8 cellular contexts compared by ENCODE assay signal in the genomic region with DNA sequence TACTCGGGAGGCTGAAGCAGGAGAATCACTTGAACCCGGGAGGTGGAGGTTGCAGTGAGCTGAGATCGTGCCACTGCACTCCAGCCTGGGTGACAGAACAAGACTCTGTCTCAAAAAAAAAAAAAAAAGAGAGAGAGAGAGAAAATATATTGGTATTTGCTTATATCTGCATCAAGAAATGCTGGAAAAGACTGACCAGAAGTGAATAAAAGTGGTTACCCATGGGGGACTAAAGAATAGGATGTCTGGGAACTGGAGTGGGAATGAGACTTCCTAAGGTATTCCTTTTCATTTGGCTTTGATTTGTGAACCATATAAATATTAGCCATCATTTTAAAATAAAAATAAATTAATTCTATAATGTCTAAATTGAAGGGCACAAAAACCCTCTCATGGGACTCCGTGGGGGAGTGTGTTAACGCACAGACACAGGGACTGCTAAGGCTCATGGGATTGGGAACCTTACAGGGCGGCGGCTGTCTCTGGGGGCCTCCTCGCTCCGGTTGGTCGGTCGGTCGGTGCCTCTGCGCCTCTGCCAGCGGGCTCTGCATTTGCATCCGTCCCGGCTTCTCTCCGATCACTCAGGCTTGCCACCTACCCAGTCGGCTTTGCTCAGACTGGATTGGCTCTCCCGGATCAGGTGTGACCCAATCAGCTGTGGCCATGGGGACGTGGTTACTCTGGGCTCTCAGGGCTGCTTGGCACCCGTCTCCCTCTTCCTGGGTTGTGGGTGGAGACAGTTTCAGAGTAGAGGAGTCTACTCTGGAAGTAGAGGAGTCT. TPM values are rescaled to one million over a fixed set of nuclear protein-coding genes. Genes with fewer than 3 reads are reported as not detected.
DNase-seq lines count a peak whose midpoint lies in the region; ATAC-seq, FAIRE-seq and TF ChIP-seq lines count a peak whose summit lies in the region.

No MANE protein-coding gene starts in this region.

- no peak for TF ChIP-seq CTCF in D721Med (IDR thresholded peaks at IDR 0.05; ENCODE audit: insufficient read depth, missing control alignments)

- peaks cover 24% of the 10 kb centered on the region for H3K4me1 Mint-ChIP-seq in activated T-cell treated with anti-CD3 and anti-CD28 coated beads, Interleukin-2, amount 50 U/mL, for 4 hours (ENCODE audit: low read depth)
- peaks cover 9 to 50% (median 20%) of the 10 kb centered on the region in 4 donors for H3K4me1 Mint-ChIP-seq in naive thymus-derived CD8-positive, alpha-beta T cell

- FAIRE-seq in D721Med (lab: Jason Lieb, UNC) = no peak

- peak overlapping the region in 7 of 10 donors; percentile 44 to 76 (median 50) for H3K27ac Mint-ChIP-seq in naive thymus-derived CD8-positive, alpha-beta T cell

- DNase-seq in NCI-H748 treated with DMSO at 0.1 percent for 48 hours (lab: John Stamatoyannopoulos, UW) (peak; percentile 65), fibroblast of gingiva (ENCODE audit: low read depth) (peak; percentile 18), D721Med (ENCODE audit: insufficient read length, low spot score) (no peak)
- peak; percentile 34 for DNase-seq in activated T-cell treated with anti-CD3 and anti-CD28 coated beads, Interleukin-2, amount 50 U/mL, for 4 hours
- DNase-seq in naive thymus-derived CD8-positive, alpha-beta T cell = peak; percentile 26 to 72 (median 50)
- peak; percentile 21 to 57 (median 48) for DNase-seq in stimulated activated naive CD4-positive, alpha-beta T cell (lab: John Stamatoyannopoulos, UW)

- TF ChIP-seq POLR2A in GM18526 (IDR thresholded peaks at IDR 0.05; ENCODE audit: extremely low read depth, insufficient read length) = peak; percentile 23

- H3K27me3 Mint-ChIP-seq in activated T-cell treated with anti-CD3 and anti-CD28 coated beads, Interleukin-2, amount 50 U/mL, for 4 hours (ENCODE audit: low read depth) = no peaks in the 10 kb centered on the region
- peaks cover 0 to 2% (median 0%) of the 10 kb centered on the region in 5 donors for H3K27me3 Mint-ChIP-seq in naive thymus-derived CD8-positive, alpha-beta T cell

- POLR2A ChIA-PET in naive thymus-derived CD8-positive, alpha-beta T cell (lab: Charles Lee) = no interaction called here

- H3K9me3 Mint-ChIP-seq in activated T-cell treated with anti-CD3 and anti-CD28 coated beads, Interleukin-2, amount 50 U/mL, for 4 hours = no peaks in the 10 kb centered on the region
- H3K9me3 Mint-ChIP-seq in naive thymus-derived CD8-positive, alpha-beta T cell = no peaks in the 10 kb centered on the region

- H3K4me3 Mint-ChIP-seq in activated T-cell treated with anti-CD3 and anti-CD28 coated beads, Interleukin-2, amount 50 U/mL, for 4 hours = peak overlapping the region; percentile 60
- peak overlapping the region; percentile 63 to 84 (median 78) for H3K4me3 Mint-ChIP-seq in naive thymus-derived CD8-positive, alpha-beta T cell

- peak; percentile 74 for ATAC-seq in HG03159 (IDR thresholded peaks at IDR 0.05; ENCODE audit: unreplicated experiment)
- ATAC-seq in activated T-cell treated with anti-CD3 and anti-CD28 coated beads, Interleukin-2, amount 50 U/mL, for 4 hours = peak; percentile 88 to 89
- ATAC-seq in naive thymus-derived CD8-positive, alpha-beta T cell = peak; percentile 98 to 99

- no peaks in the 10 kb centered on the region for H3K36me3 Mint-ChIP-seq in activated T-cell treated with anti-CD3 and anti-CD28 coated beads, Interleukin-2, amount 50 U/mL, for 4 hours (ENCODE audit: insufficient read depth)
- H3K36me3 Mint-ChIP-seq in naive thymus-derived CD8-positive, alpha-beta T cell = no peaks in the 10 kb centered on the region

RNA-seq across cellular contexts. Expression of a gene that starts 12.7 kb away (rescaled TPM):
- 10 to 100 TPM; 38.6 to 53.1 (median 42.8) TPM for total RNA-seq in activated T-cell treated with anti-CD3 and anti-CD28 coated beads, Interleukin-2, amount 50 U/mL, for 4 hours
- total RNA-seq in naive thymus-derived CD8-positive, alpha-beta T cell = 10 to 100 TPM; 36.6 to 36.8 TPM
- polyA plus RNA-seq in naive thymus-derived CD8-positive, alpha-beta T cell = 100 to 1,000 TPM in 2 of 3 donors, 10 to 100 TPM in 1; 87.9 to 120 (median 115) TPM
